1 cellular context compared by ENCODE assay signal in the genomic region with DNA sequence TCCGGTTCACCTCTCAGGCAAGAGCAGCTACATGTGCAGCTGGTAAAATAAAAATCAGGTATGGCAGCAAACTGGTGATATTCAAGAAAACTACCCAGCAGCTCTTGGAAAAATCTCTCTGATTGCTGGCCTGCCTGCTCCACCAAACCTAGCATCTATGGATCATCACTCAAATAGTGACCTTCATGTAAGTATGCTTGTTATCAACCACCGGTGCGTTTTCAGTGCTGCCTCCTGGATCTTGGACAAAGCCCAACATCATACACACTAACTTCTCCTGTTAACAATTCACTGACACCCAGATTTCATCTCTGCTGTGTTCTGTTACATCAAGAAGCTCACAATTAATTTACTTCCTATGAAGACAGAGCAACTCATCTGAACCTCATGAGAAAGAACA.
TF ChIP-seq lines count a peak whose summit lies in the region.

No MANE protein-coding gene starts in this region.

TF ChIP-seq in IMR-90, 13 proteins besides CTCF, POLR2A, EP300 and RAD21 (continued from another document):
- TF ChIP-seq FOS (IDR thresholded peaks at IDR 0.05; ENCODE audit: low read depth, low read length): no peak
- no peak for TF ChIP-seq BHLHE40 (IDR thresholded peaks at IDR 0.05; ENCODE audit: low read depth, low read length)
- TF ChIP-seq, protein P1, sequence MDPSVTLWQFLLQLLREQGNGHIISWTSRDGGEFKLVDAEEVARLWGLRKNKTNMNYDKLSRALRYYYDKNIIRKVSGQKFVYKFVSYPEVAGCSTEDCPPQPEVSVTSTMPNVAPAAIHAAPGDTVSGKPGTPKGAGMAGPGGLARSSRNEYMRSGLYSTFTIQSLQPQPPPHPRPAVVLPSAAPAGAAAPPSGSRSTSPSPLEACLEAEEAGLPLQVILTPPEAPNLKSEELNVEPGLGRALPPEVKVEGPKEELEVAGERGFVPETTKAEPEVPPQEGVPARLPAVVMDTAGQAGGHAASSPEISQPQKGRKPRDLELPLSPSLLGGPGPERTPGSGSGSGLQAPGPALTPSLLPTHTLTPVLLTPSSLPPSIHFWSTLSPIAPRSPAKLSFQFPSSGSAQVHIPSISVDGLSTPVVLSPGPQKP (IDR thresholded peaks at IDR 0.05; ENCODE audit: borderline replicate concordance, low read depth, low read length): no peak
- no peak for TF ChIP-seq CEBPB (IDR thresholded peaks at IDR 0.05; ENCODE audit: low read depth, low read length)
- no peak for TF ChIP-seq MXI1 (IDR thresholded peaks at IDR 0.05; ENCODE audit: borderline replicate concordance, low read depth, low read length)
- no peak for TF ChIP-seq CHD1 (IDR thresholded peaks at IDR 0.05; ENCODE audit: low read depth, low read length)
- TF ChIP-seq MAZ (IDR thresholded peaks at IDR 0.05; ENCODE audit: borderline replicate concordance, low read depth, low read length): no peak
